Comparison of ENCODE assay signal across 14 cellular contexts in the genomic region with DNA sequence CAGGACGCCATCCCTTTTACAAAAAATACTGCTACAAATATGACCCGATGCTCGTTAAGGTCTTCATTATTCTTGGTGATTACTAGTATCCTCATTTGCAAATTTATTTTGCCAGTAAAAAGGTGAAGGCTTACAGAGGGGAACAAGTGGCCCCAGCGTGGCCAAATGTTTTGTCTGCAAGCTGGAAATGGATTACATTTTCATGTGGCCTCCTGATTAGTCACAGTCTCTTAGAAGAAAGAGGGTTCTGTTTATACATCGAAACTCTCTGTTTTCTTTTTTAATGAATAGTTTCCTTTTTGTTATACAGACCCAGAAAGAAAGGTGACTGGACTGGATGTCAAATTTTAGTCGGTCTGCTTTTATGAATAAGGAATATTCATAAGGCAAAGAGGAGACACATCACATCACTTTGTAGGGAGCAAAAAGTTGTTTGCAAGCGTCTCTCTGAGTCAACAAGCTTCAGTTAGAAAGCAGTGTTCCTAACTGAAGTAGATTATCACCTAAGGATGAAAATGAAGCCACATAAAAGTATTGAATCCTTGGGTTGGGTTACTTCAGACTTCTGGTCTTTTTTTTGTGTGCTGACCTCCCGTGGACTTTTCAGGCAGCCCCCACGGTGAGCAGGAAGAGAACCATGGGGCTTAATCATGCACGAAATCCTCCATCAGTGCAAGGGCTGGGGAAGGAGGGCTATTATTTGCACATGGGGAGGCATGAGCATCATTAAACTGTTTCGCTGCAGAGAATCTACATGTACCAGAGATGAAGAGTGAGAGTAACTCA.
"Had no signal": no experiment of that assay in that cellular context is flagged by ENCODE, and none has a peak within 500 bp of the region (broad histone marks: within the 10 kb centered on the region; RNA-seq: fewer than 3 reads in every experiment).

No MANE protein-coding gene starts in this region.

- H3K36me3 ChIP-seq: breast epithelium, esophagus muscularis mucosa, left lung, pancreas, stomach, thoracic aorta had no signal

- H3K4me1 ChIP-seq: breast epithelium, esophagus muscularis mucosa, left lung, pancreas, stomach had no signal

- H3K4me3 ChIP-seq: breast epithelium, dorsolateral prefrontal cortex, esophagus muscularis mucosa, left lung, pancreas, stomach, thoracic aorta had no signal

- DNase-seq: activated CD4-positive, alpha-beta T cell treated with anti-CD3 and anti-CD28 coated beads, Interleukin-2, amount 50 U/mL, for 1 hour; activated effector memory CD4-positive, alpha-beta T cell treated with Interleukin-2 at 50 U/mL for 16 hours; activated T-cell treated with anti-CD3 and anti-CD28 coated beads, Interleukin-2, amount 50 U/mL, for 24 hours; amygdala; dorsolateral prefrontal cortex; head of caudate nucleus; left lung; pancreas; stimulated activated CD4-positive, alpha-beta T cell treated with anti-CD3 and anti-CD28 coated beads, Interleukin-15, amount 100 ng/mL, for 24 hours; stimulated activated CD4-positive, alpha-beta T cell treated with anti-CD3 and anti-CD28 coated beads, Interleukin-4, amount 100 ng/mL, for 4 hours; stomach had no signal

- H3K27ac ChIP-seq: breast epithelium, dorsolateral prefrontal cortex, esophagus muscularis mucosa, left lung, pancreas, stomach, thoracic aorta had no signal

- H3K9me3 ChIP-seq: left lung, pancreas, thoracic aorta had no signal

- H3K27me3 ChIP-seq: breast epithelium, esophagus muscularis mucosa, left lung, pancreas, stomach had no signal
